8 cellular contexts compared by ENCODE assay signal in the genomic region with DNA sequence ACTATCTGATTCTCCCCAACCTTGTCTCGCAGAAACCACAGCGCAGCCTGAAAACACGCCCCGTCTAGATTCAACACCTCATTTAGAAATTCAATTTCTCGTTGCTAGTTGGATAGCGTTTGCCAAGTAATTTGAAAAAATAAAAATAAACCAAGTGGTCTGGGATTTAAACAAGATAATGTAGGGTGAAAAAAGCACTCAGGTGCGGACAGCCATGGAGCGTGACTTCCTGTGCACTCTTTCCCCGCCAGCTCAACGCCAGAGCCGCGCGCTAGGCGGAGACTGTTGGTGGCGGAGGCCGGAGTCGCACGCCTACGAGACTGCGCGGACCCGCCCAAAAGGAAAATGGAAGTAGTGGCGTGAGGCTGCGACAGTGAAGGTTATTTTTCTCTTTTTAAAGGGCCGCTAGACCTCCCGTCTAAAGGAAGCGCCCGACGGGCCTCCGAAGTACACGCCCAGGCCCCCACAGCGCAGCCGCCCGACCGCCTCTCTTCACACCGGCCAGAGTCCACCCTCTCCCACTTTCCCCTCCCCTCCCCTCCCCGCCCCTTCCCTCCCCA.
DNase-seq lines count a peak whose midpoint lies in the region; ATAC-seq lines count a peak whose summit lies in the region.

No MANE protein-coding gene starts in this region.

- peak overlapping the region; percentile 96 for H3K27ac Mint-ChIP-seq in activated naive CD8-positive, alpha-beta T cell treated with anti-CD3 and anti-CD28 coated beads, Interleukin-2, amount 50 U/mL, for 24 hours

- no peaks in the 10 kb centered on the region for H3K9me3 Mint-ChIP-seq in activated naive CD8-positive, alpha-beta T cell treated with anti-CD3 and anti-CD28 coated beads, Interleukin-2, amount 50 U/mL, for 24 hours

- H3K4me3 ChIP-seq in SK-N-MC = peak overlapping the region; percentile 98

- DNase-seq in SK-N-MC (ENCODE audit: low read depth, low spot score) (peak; percentile 51), iPS DF 4.7 (ENCODE audit: extremely low read depth, low spot score) (peak; percentile 36), pons (ENCODE audit: low spot score) (no peak)
- DNase-seq in activated naive CD8-positive, alpha-beta T cell treated with anti-CD3 and anti-CD28 coated beads, Interleukin-2, amount 50 U/mL, for 24 hours = no peak
- peak; percentile 77 to 78 for DNase-seq in stimulated activated CD4-positive, alpha-beta T cell treated with anti-CD3 and anti-CD28 coated beads, Interleukin-1b, Interleukin-23, amount 100 ng/mL, for 4 hours (ENCODE audit: low read depth in 2 of 2)

- ATAC-seq in GM21786 (IDR thresholded peaks at IDR 0.05; ENCODE audit: unreplicated experiment) = peak; percentile 78
- ATAC-seq in activated naive CD8-positive, alpha-beta T cell treated with anti-CD3 and anti-CD28 coated beads, Interleukin-2, amount 50 U/mL, for 24 hours = peak; percentile 79

- H3K4me1 Mint-ChIP-seq in activated naive CD8-positive, alpha-beta T cell treated with anti-CD3 and anti-CD28 coated beads, Interleukin-2, amount 50 U/mL, for 24 hours = peaks cover 39% of the 10 kb centered on the region

- peak overlapping the region; percentile 99 for H3K27ac ChIP-seq in KOPT-K1 (ENCODE audit: low read depth, low read length, poor library complexity, severe bottlenecking)
- H3K27ac ChIP-seq in SK-N-MC = peak overlapping the region; percentile 98

- peak overlapping the region; percentile 96 for H3K4me3 Mint-ChIP-seq in activated naive CD8-positive, alpha-beta T cell treated with anti-CD3 and anti-CD28 coated beads, Interleukin-2, amount 50 U/mL, for 24 hours

- no peaks in the 10 kb centered on the region for H3K36me3 ChIP-seq in ES-I3 (ENCODE audit: insufficient read depth, low read length)
- peaks cover 23% of the 10 kb centered on the region for H3K36me3 ChIP-seq in KOPT-K1 (ENCODE audit: insufficient read depth, low read length)
- H3K36me3 ChIP-seq in SK-N-MC (ENCODE audit: insufficient read depth, low read length) = peaks cover 30% of the 10 kb centered on the region

- no peaks in the 10 kb centered on the region; the same call in 1 of the 2 replicates for H3K4me1 ChIP-seq in ES-I3 (ENCODE audit: insufficient read depth, low read length)

- H3K36me3 Mint-ChIP-seq in activated naive CD8-positive, alpha-beta T cell treated with anti-CD3 and anti-CD28 coated beads, Interleukin-2, amount 50 U/mL, for 24 hours (ENCODE audit: low read depth) = peaks cover 26% of the 10 kb centered on the region

- peaks cover 4% of the 10 kb centered on the region for H3K27me3 Mint-ChIP-seq in activated naive CD8-positive, alpha-beta T cell treated with anti-CD3 and anti-CD28 coated beads, Interleukin-2, amount 50 U/mL, for 24 hours

- H3K9ac ChIP-seq in ES-I3 (ENCODE audit: low read depth, low read length) (peak overlapping the region; percentile 99), SK-N-MC (ENCODE audit: insufficient read length) (peak overlapping the region; percentile 98)

- no peaks in the 10 kb centered on the region for H3K9me3 ChIP-seq in ES-I3 (ENCODE audit: control insufficient read depth, insufficient read depth, low read length)
- no peaks in the 10 kb centered on the region for H3K9me3 ChIP-seq in KOPT-K1 (ENCODE audit: insufficient read depth, low read length, poor library complexity, severe bottlenecking)
- H3K9me3 ChIP-seq in SK-N-MC (ENCODE audit: low read depth, low read length) = no peaks in the 10 kb centered on the region

Comparison
In these comparisons a context has a peak if more than half of its experiments do, and no peak if none do; other contexts are left out.
1. DNase-seq: peak in SK-N-MC (single experiment), iPS DF 4.7 (single experiment) and stimulated activated CD4-positive, alpha-beta T cell treated with anti-CD3 and anti-CD28 coated beads, Interleukin-1b, Interleukin-23, amount 100 ng/mL, for 4 hours (2 of 2); none in activated naive CD8-positive, alpha-beta T cell treated with anti-CD3 and anti-CD28 coated beads, Interleukin-2, amount 50 U/mL, for 24 hours (single experiment) and pons (single experiment).